In the genomic region with DNA sequence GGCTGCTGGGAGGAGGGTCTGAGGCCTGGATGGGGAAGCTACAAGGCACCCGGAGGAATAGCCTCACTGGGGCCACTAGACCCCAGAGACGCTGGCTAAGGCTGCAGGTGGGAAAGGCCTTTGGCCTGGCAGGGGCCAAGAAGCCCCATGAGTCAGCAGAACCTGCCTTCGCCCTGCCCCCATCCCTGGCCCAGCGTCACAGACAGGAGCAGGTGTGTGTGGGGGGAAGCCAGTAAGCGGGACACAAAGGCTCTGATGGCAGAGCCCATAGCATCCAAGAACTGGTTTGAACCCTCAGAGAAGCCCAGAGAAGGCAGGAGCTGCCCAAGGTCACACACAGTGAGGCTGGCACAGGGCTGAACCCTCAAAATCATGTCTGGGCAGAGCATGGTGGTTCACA, we compare ENCODE assay signal across 14 cellular contexts. TPM values are rescaled to one million over a fixed set of nuclear protein-coding genes. Genes with fewer than 3 reads are reported as not detected.
"Had no signal": no experiment of that assay in that cellular context is flagged by ENCODE, and none has a peak within 500 bp of the region (broad histone marks: within the 10 kb centered on the region; RNA-seq: fewer than 3 reads in every experiment).

No MANE protein-coding gene starts in this region.

RNA-seq across cellular contexts. Expression of a gene that starts 43.3 kb away (rescaled TPM):
- total RNA-seq: stomach, subcutaneous adipose tissue, suprapubic skin, temporal lobe, thoracic aorta, thyroid gland, tibial nerve, transverse colon, upper lobe of left lung, upper lobe of right lung, ureter, urinary bladder, uterus, vagina had no signal
- polyA plus RNA-seq: stomach, urinary bladder had no signal

RNA-seq across cellular contexts. Expression of a gene that starts 55.8 kb away (rescaled TPM):
- total RNA-seq: stomach, subcutaneous adipose tissue, temporal lobe, thoracic aorta, transverse colon, upper lobe of right lung, uterus, vagina had no signal
- polyA plus RNA-seq: stomach had no signal
